28 cellular contexts compared by ENCODE assay signal in the genomic region with DNA sequence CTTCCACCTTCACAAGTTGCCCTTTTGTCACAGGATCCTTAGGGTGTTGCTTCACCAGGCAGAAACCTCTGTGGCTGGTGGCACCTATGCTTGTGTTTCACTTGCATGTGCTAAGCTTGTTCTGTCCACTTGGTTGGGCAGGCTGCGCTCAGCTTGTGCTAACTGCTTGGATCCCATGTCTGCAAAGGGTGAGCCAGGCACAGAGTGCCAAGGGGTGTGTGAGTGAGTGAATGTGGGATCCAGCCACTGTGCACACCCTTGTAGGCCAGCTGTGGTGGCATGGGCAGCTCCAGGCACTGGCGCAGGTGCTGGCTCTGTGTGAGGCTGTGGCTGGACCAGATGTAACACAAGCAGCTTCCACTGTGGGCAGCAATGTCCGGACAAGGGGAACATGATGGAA.
"Had no signal": no experiment of that assay in that cellular context is flagged by ENCODE, and none has a peak within 500 bp of the region (broad histone marks: within the 10 kb centered on the region; RNA-seq: fewer than 3 reads in every experiment).

No MANE protein-coding gene starts in this region.

- DNase-seq: activated CD4-positive, alpha-beta memory T cell treated with anti-CD3 and anti-CD28 coated beads, Interleukin-2, amount 10 ng/mL, durations not matched to agents 7 days and 5 days; activated CD4-positive, alpha-beta T cell treated with anti-CD3 and anti-CD28 coated beads for 1 hour; activated CD4-positive, alpha-beta T cell treated with anti-CD3 and anti-CD28 coated beads for 4 hours; activated CD4-positive, alpha-beta T cell treated with anti-CD3 and anti-CD28 coated beads, Interleukin-2, amount 10 ng/mL, durations not matched to agents 7 days and 5 days; activated CD4-positive, alpha-beta T cell treated with anti-CD3 and anti-CD28 coated beads, Interleukin-2, amount 50 U/mL, for 4 hours; activated effector memory CD4-positive, alpha-beta T cell treated with Interleukin-2 at 50 U/mL for 16 hours; activated naive CD4-positive, alpha-beta T cell treated with anti-CD3 and anti-CD28 coated beads for 36 hours; activated naive CD8-positive, alpha-beta T cell treated with anti-CD3 and anti-CD28 coated beads for 36 hours; activated naive CD8-positive, alpha-beta T cell treated with anti-CD3 and anti-CD28 coated beads, Interleukin-2, amount 50 U/mL, for 24 hours; activated T-cell treated with anti-CD3 and anti-CD28 coated beads, Interleukin-2, amount 50 U/mL, for 4 hours; adrenal gland; amygdala; aorta; body of pancreas; caudate nucleus; cortex of kidney; dermis blood vessel endothelial cell; effector CD4-positive, alpha-beta T cell; effector memory CD8-positive, alpha-beta T cell; erythroblast; foreskin keratinocyte; gastrocnemius medialis; glutamatergic neuron; T-helper 2 cell had no signal

- H3K36me3 ChIP-seq: adrenal gland, esophagus muscularis mucosa, gastrocnemius medialis had no signal

- ATAC-seq: activated naive CD8-positive, alpha-beta T cell treated with anti-CD3 and anti-CD28 coated beads, Interleukin-2, amount 50 U/mL, for 24 hours; activated T-cell treated with anti-CD3 and anti-CD28 coated beads, Interleukin-2, amount 50 U/mL, for 4 hours; activated T-helper 17 cell treated with anti-CD3 and anti-CD28 coated beads, Interleukin-2, amount 50 U/mL, for 72 hours; body of pancreas; effector memory CD8-positive, alpha-beta T cell; foreskin keratinocyte; gastrocnemius medialis; WTC11 had no signal

- H3K4me1 ChIP-seq: adrenal gland, body of pancreas, esophagus muscularis mucosa, foreskin keratinocyte, gastrocnemius medialis had no signal

- H3K27me3 ChIP-seq: adrenal gland, body of pancreas, foreskin keratinocyte, gastrocnemius medialis had no signal

- H3K9me3 ChIP-seq: adrenal gland, body of pancreas, esophagus muscularis mucosa, gastrocnemius medialis had no signal

- H3K4me3 ChIP-seq: adrenal gland, body of pancreas, esophagus muscularis mucosa, gastrocnemius medialis had no signal

- H3K27ac ChIP-seq: adrenal gland, body of pancreas, esophagus muscularis mucosa, foreskin keratinocyte, gastrocnemius medialis, VCaP had no signal
